8 cellular contexts compared by ENCODE assay signal in genomic region chr16:88810166-88810867, GRCh38. TPM values are rescaled to one million over a fixed set of nuclear protein-coding genes. Genes with fewer than 3 reads are reported as not detected.
A peak's percentile ranks its signal among the peaks of the same experiment; 100 is the strongest.
DNase-seq lines count a peak whose midpoint lies in the region; ATAC-seq and TF ChIP-seq lines count a peak whose summit lies in the region.

No MANE protein-coding gene starts in this region.

- no peak for ATAC-seq in HG03378 (IDR thresholded peaks at IDR 0.05; ENCODE audit: unreplicated experiment)

- H3K4me3 Mint-ChIP-seq in brain = peak overlapping the region; percentile 90 to 94 (median 92)

- H3K27me3 Mint-ChIP-seq in brain = no peaks in the 10 kb centered on the region

- peak overlapping the region; percentile 24 for H3K9ac ChIP-seq in muscle layer of colon (ENCODE audit: low read length)

- TF ChIP-seq CTCF in brain (conservative IDR thresholded peaks at IDR 0.05) = no peak

- peak overlapping the region; percentile 89 for H3K27ac ChIP-seq in muscle layer of colon (ENCODE audit: low read depth, low read length)

- no peaks in the 10 kb centered on the region for H3K9me3 ChIP-seq in muscle layer of colon (ENCODE audit: low read length)

- no peaks in the 10 kb centered on the region for H3K27me3 ChIP-seq in muscle layer of colon (ENCODE audit: control insufficient read depth in 1 of 2, insufficient read depth in 2 of 2, low read length in 2 of 2)

- peak overlapping the region; percentile 75 to 77 for H3K4me3 ChIP-seq in muscle layer of colon (ENCODE audit: low read depth in 1 of 2, low read length in 2 of 2)

- intact Hi-C loops in posterior vena cava (cut with DNase I) = no loop called here

- peaks cover 13% of the 10 kb centered on the region for H3K4me1 ChIP-seq in muscle layer of colon (ENCODE audit: insufficient read depth, low read length)

- H3K4me1 Mint-ChIP-seq in brain = peaks cover 21% of the 10 kb centered on the region

- peaks cover 0 to 2% (median 0%) of the 10 kb centered on the region in 5 experiments for H3K9me3 Mint-ChIP-seq in brain

- DNase-seq in GF-D8 (lab: John Stamatoyannopoulos, UW) = peak; percentile 49
- DNase-seq in NCI-H69 (lab: John Stamatoyannopoulos, UW) = peak; percentile 30
- DNase-seq in anterior cingulate cortex (lab: John Stamatoyannopoulos, UW) = no peak
- no peak for DNase-seq in NCI-H1930 (lab: John Stamatoyannopoulos, UW)
- no peak for DNase-seq in posterior vena cava (ENCODE audit: low spot score)

- peak overlapping the region in 3 of 5 experiments; percentile 41 to 94 (median 93) for H3K27ac Mint-ChIP-seq in brain

- no peaks in the 10 kb centered on the region for H3K36me3 ChIP-seq in muscle layer of colon (ENCODE audit: insufficient read depth, low read length)

- H3K36me3 Mint-ChIP-seq in brain = no peaks in the 10 kb centered on the region

RNA-seq across cellular contexts. Expression of gene APRT, which starts 1.4 kb away (rescaled TPM):
- polyA plus RNA-seq in brain (ENCODE audit: insufficient read depth, low read depth, low replicate concordance) = 141 TPM
- total RNA-seq in posterior vena cava = 10 to 100 TPM; 73.1 to 92.8 TPM

RNA-seq across cellular contexts. Expression of gene CDT1, which starts 6.7 kb away (rescaled TPM):
- 77.9 TPM for polyA plus RNA-seq in brain (ENCODE audit: insufficient read depth, low read depth, low replicate concordance)
- 1 to 10 TPM in 1 of 2 donors, under 1 TPM in 1; 0.57 to 2.0 TPM for total RNA-seq in posterior vena cava

RNA-seq across cellular contexts. Expression of gene PIEZO1, which starts 25.3 kb away (rescaled TPM):
- 12.9 TPM for polyA plus RNA-seq in brain (ENCODE audit: insufficient read depth, low read depth, low replicate concordance)
- total RNA-seq in posterior vena cava = 100 to 1,000 TPM in 1 of 2 donors, 10 to 100 TPM in 1; 99.3 to 103 TPM

RNA-seq across cellular contexts. Expression of gene GALNS, which starts 46.4 kb away (rescaled TPM):
- polyA plus RNA-seq in brain (ENCODE audit: insufficient read depth, low read depth, low replicate concordance) = 32.3 TPM
- 10 to 100 TPM; 17.2 to 24.9 TPM for total RNA-seq in posterior vena cava

RNA-seq across cellular contexts. Expression of gene TRAPPC2L, which starts 46.6 kb away (rescaled TPM):
- 125 TPM for polyA plus RNA-seq in brain (ENCODE audit: insufficient read depth, low read depth, low replicate concordance)
- 10 to 100 TPM; 28.7 to 47.9 TPM for total RNA-seq in posterior vena cava

Comparison
In these comparisons a context has a peak if more than half of its experiments do, and no peak if none do; other contexts are left out.
1. DNase-seq: peak in GF-D8 (single experiment) and NCI-H69 (single experiment); none in anterior cingulate cortex (0 of 58), NCI-H1930 (0 of 2) and posterior vena cava (single experiment).